In the genomic region with DNA sequence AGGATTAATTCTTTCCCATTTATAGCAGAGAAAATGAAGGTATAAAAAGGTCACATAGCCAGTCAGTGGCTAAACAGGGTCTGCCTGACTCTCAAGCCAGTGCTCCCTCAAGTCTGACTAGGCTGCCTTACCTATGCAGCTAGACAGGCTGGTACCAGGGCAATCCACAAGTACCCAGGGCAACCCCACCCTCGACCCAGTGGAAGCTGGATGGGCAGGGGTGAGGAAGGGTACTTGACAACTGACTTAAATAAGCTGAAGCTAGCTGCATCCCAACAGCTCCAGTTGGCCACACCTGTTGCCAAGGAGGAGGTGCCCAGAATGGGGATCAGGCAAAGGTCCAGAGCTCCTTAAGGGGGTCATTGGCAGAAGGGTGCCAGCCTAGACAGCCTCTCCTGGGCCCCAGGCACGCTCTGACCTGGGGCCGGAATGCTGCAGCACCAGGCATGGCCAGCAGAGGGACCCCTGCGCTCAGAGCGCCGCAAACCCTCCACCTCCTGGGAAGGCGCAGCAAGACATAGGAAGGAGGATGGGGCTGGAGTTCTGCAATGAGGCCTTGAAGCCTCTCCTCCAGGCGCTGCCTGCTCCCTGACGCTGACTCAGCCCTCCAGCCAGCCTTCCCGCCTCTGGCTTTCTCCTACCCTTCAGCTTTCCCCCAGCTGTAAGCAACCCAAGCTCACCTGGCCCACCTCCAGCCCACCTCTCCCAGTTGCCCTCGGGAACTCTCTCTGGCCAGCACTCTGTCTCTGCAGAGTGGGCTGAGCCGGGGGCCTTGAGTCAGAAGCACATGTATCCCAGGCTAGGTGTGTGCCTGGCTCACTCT, we compare ENCODE assay signal across 8 cellular contexts. TPM values are rescaled to one million over a fixed set of nuclear protein-coding genes. Genes with fewer than 3 reads are reported as not detected.
DNase-seq lines count a peak whose midpoint lies in the region; ATAC-seq and TF ChIP-seq lines count a peak whose summit lies in the region.

No MANE protein-coding gene starts in this region.

- no peak overlapping the region for H3K4me3 ChIP-seq in GM06990 (replicated peaks; ENCODE audit: low read depth, low read length)
- H3K4me3 ChIP-seq in LNCaP clone FGC (ENCODE audit: low read depth, low read length), result no peak overlapping the region
- no peak overlapping the region for H3K4me3 ChIP-seq in SU-DHL-6 (ENCODE audit: insufficient read depth, low read length, poor library complexity, severe bottlenecking)
- H3K4me3 ChIP-seq in adipocyte (ENCODE audit: low read length), result no peak overlapping the region
- no peak overlapping the region for H3K4me3 ChIP-seq in prostate gland
- no peak overlapping the region for H3K4me3 ChIP-seq in vagina

- ATAC-seq in HG02885 (IDR thresholded peaks at IDR 0.05; ENCODE audit: poor library complexity, unreplicated experiment), result no peak

- H3K79me2 ChIP-seq in SU-DHL-6 (ENCODE audit: insufficient read depth, low read length), result no peaks in the 10 kb centered on the region

- H3K9me3 ChIP-seq in SU-DHL-6 (ENCODE audit: insufficient read depth, low read length) (no peaks in the 10 kb centered on the region), adipocyte (ENCODE audit: control insufficient read depth, low read length) (no peaks in the 10 kb centered on the region), prostate gland (no peaks in the 10 kb centered on the region), vagina (no peaks in the 10 kb centered on the region)

- no peak overlapping the region for H3K4me2 ChIP-seq in SU-DHL-6 (ENCODE audit: low read depth, low read length, poor library complexity, severe bottlenecking)

- no peaks in the 10 kb centered on the region for H4K20me1 ChIP-seq in SU-DHL-6 (ENCODE audit: low read depth, low read length)

- no peak overlapping the region for H3K9ac ChIP-seq in SU-DHL-6 (ENCODE audit: low read length)
- H3K9ac ChIP-seq in adipocyte (ENCODE audit: low read length), result peak overlapping the region; percentile 36

- no peaks in the 10 kb centered on the region for H3F3A ChIP-seq in SU-DHL-6 (ENCODE audit: insufficient read depth)

- intact Hi-C loops in cardiac septum (cut with DNase I) (loop anchor here (10.0 kb wide), 1 partner anchor 116 kb away; no protein-coding TSS in a partner anchor), prostate gland (cut with DNase I) (no loop called here), vagina (cut with DNase I) (no loop called here)

- DNase-seq in GM06990 (ENCODE audit: extremely low read depth, insufficient read length) (peak; percentile 61), LNCaP clone FGC (ENCODE audit: low read depth) (peak; percentile 13), adipocyte (ENCODE audit: low read depth) (peak; percentile 89), cardiac septum (ENCODE audit: low spot score) (peak; percentile 87), prostate gland (ENCODE audit: low spot score) (peak; percentile 49), vagina (ENCODE audit: extremely low spot score in 2 of 2) (no peak)

- H3K4me1 ChIP-seq in adipocyte (ENCODE audit: control insufficient read depth, insufficient read depth, low read length) (peaks cover 4% of the 10 kb centered on the region), prostate gland (replicated peaks) (no peaks in the 10 kb centered on the region), vagina (no peaks in the 10 kb centered on the region)

- 18% methylated on average over 11 of the region's 12 CpGs for WGBS in prostate gland

- peak; percentile 99 for TF ChIP-seq CTCF in GM06990 (IDR thresholded peaks at IDR 0.05; ENCODE audit: insufficient read depth, low read length, poor library complexity, severe bottlenecking)
- peak; percentile 96 for TF ChIP-seq CTCF in LNCaP clone FGC (IDR thresholded peaks at IDR 0.05; ENCODE audit: control insufficient read depth, extremely low read depth, insufficient read depth)
- peak; percentile 87 for TF ChIP-seq CTCF in SU-DHL-6 (IDR thresholded peaks at IDR 0.05; ENCODE audit: insufficient read depth, low read length, poor library complexity, severe bottlenecking)
- peak; percentile 74 to 95 (median 86) for TF ChIP-seq CTCF in prostate gland (IDR thresholded peaks at IDR 0.05)
- TF ChIP-seq CTCF in vagina (IDR thresholded peaks at IDR 0.05), result peak; percentile 76 to 94 (median 80)

- TF ChIP-seq POLR2A in prostate gland (IDR thresholded peaks at IDR 0.05), result no peak
- no peak for TF ChIP-seq POLR2A in vagina (IDR thresholded peaks at IDR 0.05)

- H3K36me3 ChIP-seq in GM06990 (ENCODE audit: control insufficient read depth, insufficient read depth, low read length), result no peaks in the 10 kb centered on the region
- H3K36me3 ChIP-seq in SU-DHL-6 (ENCODE audit: low read length), result no peaks in the 10 kb centered on the region
- no peaks in the 10 kb centered on the region for H3K36me3 ChIP-seq in adipocyte (ENCODE audit: control insufficient read depth, insufficient read depth, low read length, severe bottlenecking)
- no peaks in the 10 kb centered on the region for H3K36me3 ChIP-seq in prostate gland
- H3K36me3 ChIP-seq in vagina, result peaks cover 0 to 4% of the 10 kb centered on the region in 2 donors

- H2AFZ ChIP-seq in SU-DHL-6 (ENCODE audit: low read depth, low read length, severe bottlenecking), result no peak overlapping the region

- H3K27ac ChIP-seq in SU-DHL-6 (ENCODE audit: low read depth, low read length) (no peak overlapping the region), prostate gland (no peak overlapping the region), vagina (no peak overlapping the region)

- H3K9me2 ChIP-seq in SU-DHL-6 (replicated peaks; ENCODE audit: insufficient read depth, low read length), result no peaks in the 10 kb centered on the region

- H3K27me3 ChIP-seq in GM06990 (replicated peaks; ENCODE audit: control insufficient read depth, insufficient read depth, low read length) (no peaks in the 10 kb centered on the region; the same call in 1 of the 2 replicates), SU-DHL-6 (ENCODE audit: low read length) (no peaks in the 10 kb centered on the region), adipocyte (replicated peaks; ENCODE audit: control insufficient read depth, insufficient read depth, low read length) (no peaks in the 10 kb centered on the region), prostate gland (replicated peaks; ENCODE audit: insufficient read depth) (no peaks in the 10 kb centered on the region), vagina (no peaks in the 10 kb centered on the region)

RNA-seq across cellular contexts. Expression of a gene that starts 28.9 kb away (rescaled TPM):
- total RNA-seq in cardiac septum (13.8 TPM), prostate gland (10 to 100 TPM; 14.9 to 17.7 TPM), vagina (7.6 TPM)

RNA-seq across cellular contexts. Expression of a gene that starts 31.5 kb away (rescaled TPM):
- total RNA-seq in cardiac septum (13.7 TPM), prostate gland (10 to 100 TPM in 1 of 2 donors, under 1 TPM in 1; 0.09 to 33.5 TPM), vagina (5.6 TPM)

RNA-seq across cellular contexts. Expression of a gene that starts 45.5 kb away (rescaled TPM):
- total RNA-seq in cardiac septum (20.0 TPM), prostate gland (10 to 100 TPM in 1 of 2 donors, 1 to 10 TPM in 1; 4.4 to 16.4 TPM), vagina (30.2 TPM)

Comparison
In these comparisons a context has a peak if more than half of its experiments do, and no peak if none do; other contexts are left out.
1. DNase-seq: peak in GM06990 (single experiment), LNCaP clone FGC (single experiment), adipocyte (single experiment), cardiac septum (single experiment) and prostate gland (single experiment); none in vagina (0 of 2).
2. Peak in every context shown above with its lines, with median percentiles within 50 percentile points of each other: CTCF ChIP-seq.